18 cellular contexts compared by ENCODE assay signal in genomic region chr3:13783556-13783955, GRCh38.
"Had no signal": no experiment of that assay in that cellular context is flagged by ENCODE, and none has a peak within 500 bp of the region (broad histone marks: within the 10 kb centered on the region; RNA-seq: fewer than 3 reads in every experiment).

No MANE protein-coding gene starts in this region.

- H3K4me3 ChIP-seq: ascending aorta, breast epithelium, lung, thyroid gland, uterus had no signal

- H3K4me1 ChIP-seq: ascending aorta, breast epithelium, thyroid gland, uterus had no signal

- FAIRE-seq: frontal cortex, keratinocyte had no signal

- H3K9me3 ChIP-seq: ascending aorta, breast epithelium, thyroid gland, uterus had no signal

- H3K27ac ChIP-seq: ascending aorta, breast epithelium, coronary artery, thyroid gland, uterus had no signal

- H3K27me3 ChIP-seq: ascending aorta, thyroid gland, uterus had no signal

- DNase-seq: activated CD4-positive, alpha-beta memory T cell treated with anti-CD3 and anti-CD28 coated beads for 36 hours; activated CD4-positive, alpha-beta T cell treated with anti-CD3 and anti-CD28 coated beads for 36 hours; activated CD8-positive, alpha-beta memory T cell treated with anti-CD3 and anti-CD28 coated beads, Interleukin-2, amount 10 ng/mL, durations not matched to agents 7 days and 5 days; activated naive CD4-positive, alpha-beta T cell treated with anti-CD3 and anti-CD28 coated beads for 36 hours; activated naive CD8-positive, alpha-beta T cell treated with anti-CD3 and anti-CD28 coated beads, Interleukin-2, amount 50 U/mL, for 24 hours; head of caudate nucleus; nucleus accumbens; posterior cingulate gyrus; retina; stimulated activated naive CD4-positive, alpha-beta T cell; thyroid gland; uterus had no signal

- H3K36me3 ChIP-seq: ascending aorta, breast epithelium, thyroid gland, uterus had no signal
